Comparison of ENCODE assay signal across 24 cellular contexts in genomic region chr1:202293620-202294019, GRCh38.
"Had no signal": no experiment of that assay in that cellular context is flagged by ENCODE, and none has a peak within 500 bp of the region (broad histone marks: within the 10 kb centered on the region; RNA-seq: fewer than 3 reads in every experiment).

No MANE protein-coding gene starts in this region.

- H3K27ac ChIP-seq: esophagus squamous epithelium, foreskin keratinocyte, left ventricle myocardium inferior, ovary, psoas muscle, skin epidermis, suprapubic skin, transverse colon, vagina had no signal

- DNase-seq: activated CD4-positive, alpha-beta T cell treated with anti-CD3 and anti-CD28 coated beads, Interleukin-2, amount 10 ng/mL, durations not matched to agents 24 days and 14 days; activated CD8-positive, alpha-beta T cell treated with anti-CD3 and anti-CD28 coated beads for 36 hours; activated naive CD4-positive, alpha-beta T cell; activated naive CD8-positive, alpha-beta T cell treated with anti-CD3 and anti-CD28 coated beads, Interleukin-2, amount 10 ng/mL, durations not matched to agents 7 days and 5 days; activated T-cell treated with anti-CD3 and anti-CD28 coated beads, Interleukin-2, amount 50 U/mL, for 1 hour; cerebellar nuclear complex; cortex of kidney; effector CD8-positive, alpha-beta T cell; esophagus squamous epithelium; foreskin keratinocyte; glutamatergic neuron; kidney; left ventricle myocardium inferior; ovary; psoas muscle; right cardiac atrium; stimulated activated CD4-positive, alpha-beta T cell treated with anti-CD3 and anti-CD28 coated beads, Interleukin-4, amount 100 ng/mL, for 1 hour; stimulated activated naive CD8-positive, alpha-beta T cell treated with anti-CD3 and anti-CD28 coated beads, Interleukin-15, amount 100 ng/mL, for 72 hours; transverse colon had no signal

- H3K27me3 Mint-ChIP-seq: activated CD8-positive, alpha-beta T cell treated with anti-CD3 and anti-CD28 coated beads for 36 hours; stimulated activated naive CD8-positive, alpha-beta T cell treated with anti-CD3 and anti-CD28 coated beads, Interleukin-15, amount 100 ng/mL, for 72 hours had no signal

- H3K4me3 ChIP-seq: esophagus squamous epithelium, left ventricle myocardium inferior, ovary, psoas muscle, skin epidermis, suprapubic skin, transverse colon, vagina had no signal

- H3K36me3 Mint-ChIP-seq: activated naive CD8-positive, alpha-beta T cell treated with anti-CD3 and anti-CD28 coated beads, Interleukin-2, amount 10 ng/mL, durations not matched to agents 7 days and 5 days; brain had no signal

- H3K9me3 Mint-ChIP-seq: activated CD4-positive, alpha-beta T cell treated with anti-CD3 and anti-CD28 coated beads, Interleukin-2, amount 10 ng/mL, durations not matched to agents 24 days and 14 days; activated CD8-positive, alpha-beta T cell treated with anti-CD3 and anti-CD28 coated beads for 36 hours; activated naive CD8-positive, alpha-beta T cell treated with anti-CD3 and anti-CD28 coated beads, Interleukin-2, amount 10 ng/mL, durations not matched to agents 7 days and 5 days; activated T-helper 17 cell treated with anti-CD3 and anti-CD28 coated beads, Interleukin-2, amount 50 U/mL, for 72 hours; stimulated activated naive CD8-positive, alpha-beta T cell treated with anti-CD3 and anti-CD28 coated beads, Interleukin-15, amount 100 ng/mL, for 72 hours had no signal

- H3K4me1 ChIP-seq: esophagus squamous epithelium, psoas muscle, suprapubic skin, transverse colon, vagina had no signal

- H3K27ac Mint-ChIP-seq: activated CD8-positive, alpha-beta T cell treated with anti-CD3 and anti-CD28 coated beads for 36 hours; activated naive CD8-positive, alpha-beta T cell treated with anti-CD3 and anti-CD28 coated beads, Interleukin-2, amount 10 ng/mL, durations not matched to agents 7 days and 5 days; activated T-helper 17 cell treated with anti-CD3 and anti-CD28 coated beads, Interleukin-2, amount 50 U/mL, for 72 hours had no signal

- H3K4me3 Mint-ChIP-seq: activated CD4-positive, alpha-beta T cell treated with anti-CD3 and anti-CD28 coated beads, Interleukin-2, amount 10 ng/mL, durations not matched to agents 24 days and 14 days; activated CD8-positive, alpha-beta T cell treated with anti-CD3 and anti-CD28 coated beads for 36 hours; activated naive CD8-positive, alpha-beta T cell treated with anti-CD3 and anti-CD28 coated beads, Interleukin-2, amount 10 ng/mL, durations not matched to agents 7 days and 5 days; activated T-helper 17 cell treated with anti-CD3 and anti-CD28 coated beads, Interleukin-2, amount 50 U/mL, for 72 hours; brain; stimulated activated naive CD8-positive, alpha-beta T cell treated with anti-CD3 and anti-CD28 coated beads, Interleukin-15, amount 100 ng/mL, for 72 hours had no signal

- H3K9me3 ChIP-seq: esophagus squamous epithelium, ovary, psoas muscle, suprapubic skin, transverse colon, vagina had no signal

- H3K36me3 ChIP-seq: esophagus squamous epithelium, left ventricle myocardium inferior, ovary, suprapubic skin, transverse colon, vagina had no signal

- ATAC-seq: activated CD8-positive, alpha-beta T cell treated with anti-CD3 and anti-CD28 coated beads for 36 hours; activated T-helper 17 cell treated with anti-CD3 and anti-CD28 coated beads, Interleukin-2, amount 50 U/mL, for 72 hours; foreskin keratinocyte; psoas muscle; right cardiac atrium; stimulated activated naive CD8-positive, alpha-beta T cell treated with anti-CD3 and anti-CD28 coated beads, Interleukin-15, amount 100 ng/mL, for 72 hours had no signal

- H3K27me3 ChIP-seq: ovary, suprapubic skin, transverse colon, vagina had no signal
